In genomic region chr10:44069573-44069972, GRCh38 we compare ENCODE assay signal across 20 cellular contexts.
DNase-seq lines count a peak whose midpoint lies in the region; ATAC-seq, FAIRE-seq and TF ChIP-seq lines count a peak whose summit lies in the region.
"Had no signal": no experiment of that assay in that cellular context is flagged by ENCODE, and none has a peak within 500 bp of the region (broad histone marks: within the 10 kb centered on the region; RNA-seq: fewer than 3 reads in every experiment).

No MANE protein-coding gene starts in this region.

- no peak overlapping the region for H3K9ac ChIP-seq in astrocyte (ENCODE audit: low read length)

- intact Hi-C loops in left ventricle myocardium superior (cut with micrococcal nuclease): no loop called here

- DNase-seq in astrocyte (ENCODE audit: low read depth) (peak; percentile 21), fibroblast of gingiva (ENCODE audit: low read depth) (peak; percentile 28), left ventricle myocardium superior (no peak), putamen (ENCODE audit: low spot score) (peak; percentile 33), small intestine (no peak), activated gamma-delta T cell treated with Interleukin-2 at 50 U/mL for 16 hours (no peak)
- no peak for DNase-seq in stimulated activated CD4-positive, alpha-beta T cell treated with anti-CD3 and anti-CD28 coated beads, Interleukin-12 subunit alpha, Interleukin-12 subunit beta, amount 100 ng/mL, for 4 hours
- DNase-seq: BE2C; CD8-positive, alpha-beta T cell; DND-41; GDM1; GOT3; NCI-H1092 treated with DMSO at 0.1 percent for 48 hours; NCI-H187; NCI-H446; NCI-H748 treated with DMSO at 0.1 percent for 48 hours; PC-3 had no signal

- H3K4me1 ChIP-seq in astrocyte (ENCODE audit: insufficient read depth, low read length) (no peaks in the 10 kb centered on the region), small intestine (ENCODE audit: control insufficient read depth in 2 of 2, insufficient read depth in 1 of 2, low read depth in 1 of 2, low read length in 1 of 2) (no peaks in the 10 kb centered on the region)
- H3K4me1 ChIP-seq: BE2C had no signal

- no peak overlapping the region for H3K4me3 Mint-ChIP-seq in astrocyte (ENCODE audit: unreplicated experiment)
- H3K4me3 Mint-ChIP-seq: CD8-positive, alpha-beta T cell had no signal

- no peak overlapping the region for H3K4me2 ChIP-seq in astrocyte (ENCODE audit: low read length)

- no peaks in the 10 kb centered on the region for H4K20me1 ChIP-seq in astrocyte (ENCODE audit: insufficient read depth, low read length)

- H2AFZ ChIP-seq in astrocyte (ENCODE audit: low read depth, low read length): no peak overlapping the region

- FAIRE-seq in astrocyte (lab: Jason Lieb, UNC): no peak
- FAIRE-seq in small intestine (lab: Jason Lieb, UNC): no peak
- FAIRE-seq: GM12892, GM19239 had no signal

- H3K9me3 Mint-ChIP-seq in astrocyte (ENCODE audit: unreplicated experiment): no peaks in the 10 kb centered on the region
- H3K9me3 Mint-ChIP-seq: CD8-positive, alpha-beta T cell had no signal

- H3K36me3 Mint-ChIP-seq in astrocyte (ENCODE audit: low read depth, unreplicated experiment): no peaks in the 10 kb centered on the region
- H3K36me3 Mint-ChIP-seq: CD8-positive, alpha-beta T cell had no signal

- TF ChIP-seq CTCF in astrocyte (IDR thresholded peaks at IDR 0.05; ENCODE audit: insufficient read depth, low read depth, low read length): no peak

- no peaks in the 10 kb centered on the region for H3K4me1 Mint-ChIP-seq in astrocyte (ENCODE audit: low read depth, unreplicated experiment)

- H3K27ac Mint-ChIP-seq in astrocyte (ENCODE audit: unreplicated experiment): no peak overlapping the region
- H3K27ac Mint-ChIP-seq: CD8-positive, alpha-beta T cell had no signal

- H3K4me3 ChIP-seq in astrocyte (ENCODE audit: insufficient read depth, low read depth, low read length) (no peak overlapping the region), small intestine (ENCODE audit: low read depth in 1 of 2, low read length in 2 of 2) (no peak overlapping the region)

- no peaks in the 10 kb centered on the region for H3K9me3 ChIP-seq in astrocyte (ENCODE audit: insufficient read depth, low read depth, low read length)
- H3K9me3 ChIP-seq in small intestine (ENCODE audit: control insufficient read depth, low read depth): no peaks in the 10 kb centered on the region
- H3K9me3 ChIP-seq: BE2C had no signal

- ATAC-seq in left ventricle myocardium superior: peak; percentile 57
- ATAC-seq in GM21526 (IDR thresholded peaks at IDR 0.05; ENCODE audit: low FRiP score, unreplicated experiment): no peak
- ATAC-seq: CD8-positive, alpha-beta T cell; PC-3 had no signal

- no peaks in the 10 kb centered on the region for H3K36me3 ChIP-seq in astrocyte (ENCODE audit: insufficient read depth, low read length)
- no peaks in the 10 kb centered on the region for H3K36me3 ChIP-seq in small intestine (ENCODE audit: control insufficient read depth in 2 of 2, insufficient read depth in 2 of 2, low read length in 2 of 2)
- H3K36me3 ChIP-seq: BE2C had no signal

- H3K27me3 ChIP-seq in astrocyte (ENCODE audit: insufficient read depth, low read length) (no peaks in the 10 kb centered on the region), small intestine (ENCODE audit: control insufficient read depth in 2 of 2, insufficient read depth in 2 of 2, low read length in 2 of 2) (no peaks in the 10 kb centered on the region)
- H3K27me3 ChIP-seq: BE2C had no signal

- H3K27me3 Mint-ChIP-seq in astrocyte (ENCODE audit: low read depth, unreplicated experiment): peaks cover 6% of the 10 kb centered on the region

- H3K27ac ChIP-seq in astrocyte (ENCODE audit: low read depth, low read length) (no peak overlapping the region), small intestine (ENCODE audit: low read depth in 1 of 2, low read length in 1 of 2) (no peak overlapping the region)

- no peaks in the 10 kb centered on the region for H3K79me2 ChIP-seq in astrocyte (ENCODE audit: insufficient read depth, low read length)

- WGBS in small intestine, 3 donors: 69 to 89% (median 82%) methylated on average over 4 of the region's 4 CpGs

Comparison
In these comparisons a context has a peak if more than half of its experiments do, and no peak if none do; other contexts are left out.
1. DNase-seq: peak in astrocyte (single experiment), fibroblast of gingiva (single experiment) and putamen (single experiment); none in left ventricle myocardium superior (single experiment), small intestine (single experiment), stimulated activated CD4-positive, alpha-beta T cell treated with anti-CD3 and anti-CD28 coated beads, Interleukin-12 subunit alpha, Interleukin-12 subunit beta, amount 100 ng/mL, for 4 hours (single experiment) and activated gamma-delta T cell treated with Interleukin-2 at 50 U/mL for 16 hours (single experiment).